Comparison of ENCODE assay signal across 15 cellular contexts in genomic region chr10:132203256-132204077, GRCh38. TPM values are rescaled to one million over a fixed set of nuclear protein-coding genes. Genes with fewer than 3 reads are reported as not detected.
DNase-seq lines count a peak whose midpoint lies in the region; ATAC-seq and TF ChIP-seq lines count a peak whose summit lies in the region.
"Had no signal": no experiment of that assay in that cellular context is flagged by ENCODE, and none has a peak within 500 bp of the region (broad histone marks: within the 10 kb centered on the region; RNA-seq: fewer than 3 reads in every experiment).

No MANE protein-coding gene starts in this region.

- no peak overlapping the region for H2AK5ac ChIP-seq in neuronal stem cell (ENCODE audit: low read depth, low read length)

- H3K27me3 ChIP-seq in right atrium auricular region (no peaks in the 10 kb centered on the region), BLaER1 (no peaks in the 10 kb centered on the region), neuronal stem cell (ENCODE audit: control insufficient read depth in 3 of 3, insufficient read depth in 3 of 3, low read depth in 1 of 3, low read length in 3 of 3) (no peaks in the 10 kb centered on the region)

- H3K4me3 ChIP-seq in right atrium auricular region = no peak overlapping the region
- no peak overlapping the region for H3K4me3 ChIP-seq in BLaER1
- no peak overlapping the region for H3K4me3 ChIP-seq in neuronal stem cell (ENCODE audit: low read length in 2 of 2)
- H3K4me3 ChIP-seq: GM12878 had no signal

- intact Hi-C loops in Right ventricle myocardium superior (cut with DNase I) (no loop called here), left cardiac atrium (cut with DNase I) (no loop called here)

- H3K9ac ChIP-seq in BLaER1 (no peak overlapping the region), neuronal stem cell (ENCODE audit: low read depth, low read length, poor library complexity) (no peak overlapping the region)

- H3K79me1 ChIP-seq in neuronal stem cell (ENCODE audit: low read depth, low read length) = peaks cover 3% of the 10 kb centered on the region

- no peak overlapping the region for H2BK5ac ChIP-seq in neuronal stem cell (ENCODE audit: low read length)

- peak overlapping the region; percentile 81; the same call in 1 of the 2 replicates for H3K4me2 ChIP-seq in BLaER1
- H3K4me2 ChIP-seq in neuronal stem cell (ENCODE audit: insufficient read depth, low read length, poor library complexity, severe bottlenecking) = no peak overlapping the region

- H3K9me3 ChIP-seq in right atrium auricular region (no peaks in the 10 kb centered on the region), BLaER1 (no peaks in the 10 kb centered on the region), neuronal stem cell (replicated peaks in 1 of 2; ENCODE audit: control insufficient read depth in 2 of 2, insufficient read depth in 1 of 2, low read depth in 1 of 2, low read length in 2 of 2) (no peaks in the 10 kb centered on the region)

- H3K27ac ChIP-seq in right atrium auricular region (no peak overlapping the region), BLaER1 (peak overlapping the region; percentile 34; the same call in 1 of the 2 replicates), neuronal stem cell (replicated peaks; ENCODE audit: low read length) (no peak overlapping the region)
- H3K27ac ChIP-seq: C4-2B had no signal

- H2BK12ac ChIP-seq in neuronal stem cell (ENCODE audit: low read length) = no peak overlapping the region

- H4K20me1 ChIP-seq in BLaER1 = peaks cover 57% of the 10 kb centered on the region

- H3K4ac ChIP-seq in neuronal stem cell (ENCODE audit: low read length) = no peak overlapping the region

- H4K91ac ChIP-seq in neuronal stem cell (ENCODE audit: low read depth, low read length, poor library complexity) = no peak overlapping the region

- H4K8ac ChIP-seq in neuronal stem cell (ENCODE audit: low read depth, low read length) = no peak overlapping the region

- H3K36me3 ChIP-seq in right atrium auricular region = no peaks in the 10 kb centered on the region
- H3K36me3 ChIP-seq in BLaER1 = peaks cover 68% of the 10 kb centered on the region
- H3K36me3 ChIP-seq in neuronal stem cell (replicated peaks in 1 of 2; ENCODE audit: control insufficient read depth in 2 of 2, insufficient read depth in 2 of 2, low read length in 2 of 2) = peaks cover 20 to 70% of the 10 kb centered on the region in 2 donors

- H2BK120ac ChIP-seq in neuronal stem cell (ENCODE audit: low read depth, low read length) = no peak overlapping the region

- H2AFZ ChIP-seq in neuronal stem cell (ENCODE audit: low read length) = no peak overlapping the region

- H3K4me1 ChIP-seq in right atrium auricular region (no peaks in the 10 kb centered on the region), BLaER1 (peaks cover 86% of the 10 kb centered on the region), neuronal stem cell (ENCODE audit: control insufficient read depth in 2 of 2, insufficient read depth in 1 of 2, low read depth in 1 of 2, low read length in 2 of 2) (no peaks in the 10 kb centered on the region)

- ATAC-seq in Right ventricle myocardium superior (ENCODE audit: poor library complexity) (no peak), left cardiac atrium (no peak), HG03175 (IDR thresholded peaks at IDR 0.05; ENCODE audit: unreplicated experiment) (no peak), GM19023 (IDR thresholded peaks at IDR 0.05; ENCODE audit: unreplicated experiment) (no peak)
- ATAC-seq: GM12878 had no signal

- no peak for TF ChIP-seq CTCF in right atrium auricular region (IDR thresholded peaks at IDR 0.05)

- H3K18ac ChIP-seq in neuronal stem cell (ENCODE audit: low read length) = no peak overlapping the region

- no CpG with 5 or more reads among the region's 34 CpGs for WGBS in neuronal stem cell (ENCODE audit: extremely low coverage in 2 of 2, insufficient read length in 2 of 2, insufficient replicate concordance in 1 of 2), 2 donors

- no peak overlapping the region for H2BK15ac ChIP-seq in neuronal stem cell (ENCODE audit: low read length)

- peak; percentile 33 for DNase-seq in Right ventricle myocardium superior
- DNase-seq in right atrium auricular region (ENCODE audit: low spot score) = no peak
- peak; percentile 21 for DNase-seq in left cardiac atrium
- DNase-seq in neuronal stem cell (ENCODE audit: low spot score) = no peak
- no peak for DNase-seq in Ammon's horn (ENCODE audit: low spot score)
- DNase-seq: 8988T, AML-193, DMS79 had no signal

- H3K23ac ChIP-seq in neuronal stem cell (ENCODE audit: low read depth, low read length, poor library complexity) = no peak overlapping the region

- H3K14ac ChIP-seq in neuronal stem cell (ENCODE audit: low read length) = peak overlapping the region; percentile 38

RNA-seq across cellular contexts. Expression of gene DPYSL4, which starts 16.7 kb away (rescaled TPM):
- 31.7 TPM for total RNA-seq in Right ventricle myocardium superior
- 1 to 10 TPM; 3.4 to 4.1 TPM for total RNA-seq in right atrium auricular region
- total RNA-seq in left cardiac atrium = 1 to 10 TPM; 1.4 to 9.9 TPM
- 27.1 TPM for polyA plus RNA-seq in neuronal stem cell (2013, experiment 1 of 2)
- 25.4 TPM for polyA plus RNA-seq in neuronal stem cell (2013, experiment 2 of 2)
- total RNA-seq: HT-29 had no signal
- polyA plus RNA-seq: IgD-negative memory B cell had no signal

Comparison
In these comparisons a context has a peak if more than half of its experiments do, and no peak if none do; other contexts are left out.
1. DNase-seq: peak in Right ventricle myocardium superior (single experiment) and left cardiac atrium (single experiment); none in right atrium auricular region (single experiment), neuronal stem cell (single experiment) and Ammon's horn (single experiment).